ENCODE assay signal across 8 cellular contexts in the genomic region with DNA sequence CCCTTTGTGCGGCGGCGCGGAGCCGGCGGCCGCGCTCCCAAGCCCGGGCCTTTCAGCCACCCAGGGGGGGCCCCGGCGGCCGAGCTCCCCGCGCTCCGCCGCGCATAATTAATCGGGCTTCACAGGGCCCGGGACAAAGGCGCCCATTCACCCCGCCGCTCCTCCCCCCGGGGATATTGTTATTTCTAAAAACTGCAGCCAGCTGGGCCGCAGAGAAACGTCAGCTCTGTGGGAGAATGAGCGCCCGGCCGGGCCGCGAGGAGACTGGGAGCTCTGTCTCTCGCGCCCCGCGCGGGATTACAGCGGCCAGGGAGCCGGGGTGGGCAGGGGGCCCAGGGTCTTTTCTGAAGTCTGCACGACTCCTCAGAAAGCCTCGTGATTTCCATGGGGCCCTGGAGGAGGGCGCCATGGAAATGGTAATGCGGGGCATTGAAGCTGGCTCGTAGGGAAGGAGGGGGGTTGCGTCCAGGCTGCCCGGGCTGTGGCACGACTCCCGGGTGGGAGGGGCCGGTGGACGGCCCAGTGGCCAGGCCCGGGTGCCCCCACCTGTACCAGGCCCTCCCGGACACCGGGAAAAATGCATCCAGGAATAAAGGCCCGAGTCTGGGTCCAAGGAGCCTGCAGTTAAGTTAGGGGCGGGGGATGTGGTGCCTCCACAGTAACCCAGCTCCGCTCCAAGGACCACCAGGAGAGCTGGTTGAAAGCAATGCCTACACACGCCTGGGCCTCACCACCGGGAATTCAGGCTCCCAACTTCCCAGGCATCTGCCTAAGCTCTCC.
DNase-seq lines count a peak whose midpoint lies in the region; TF ChIP-seq lines count a peak whose summit lies in the region.

No MANE protein-coding gene starts in this region.

- TF ChIP-seq CTCF in astrocyte of the cerebellum (IDR thresholded peaks at IDR 0.05; ENCODE audit: low read depth, low read length, missing control alignments) (no peak), prostate gland (IDR thresholded peaks at IDR 0.05) (no peak)

- TF ChIP-seq POLR2A in prostate gland (IDR thresholded peaks at IDR 0.05) = no peak

- no peaks in the 10 kb centered on the region for H3K4me1 Mint-ChIP-seq in activated CD4-positive, alpha-beta T cell treated with anti-CD3 and anti-CD28 coated beads, Interleukin-2, amount 10 ng/mL, durations not matched to agents 24 days and 14 days

- H3K27ac ChIP-seq in prostate gland = peak overlapping the region; percentile 69 to 71

- DNase-seq in ELF-1 (ENCODE audit: low read depth, low spot score) = peak; percentile 84
- DNase-seq in astrocyte of the cerebellum (ENCODE audit: low read depth) = no peak
- DNase-seq in iPS DF 19.7 (ENCODE audit: low read depth, low spot score) = peak; percentile 17
- no peak for DNase-seq in prostate gland (ENCODE audit: low spot score)
- DNase-seq in NCI-H1436 treated with DMSO at 0.1 percent for 48 hours (lab: John Stamatoyannopoulos, UW) = no peak
- DNase-seq in activated CD4-positive, alpha-beta T cell treated with anti-CD3 and anti-CD28 coated beads, Interleukin-2, amount 10 ng/mL, durations not matched to agents 24 days and 14 days = no peak
- no peak for DNase-seq in NCI-H187 treated with DMSO at 0.1 percent for 48 hours (lab: John Stamatoyannopoulos, UW)
- no peak for DNase-seq in T-helper 9 cell

- no peak overlapping the region for H3K4me3 Mint-ChIP-seq in activated CD4-positive, alpha-beta T cell treated with anti-CD3 and anti-CD28 coated beads, Interleukin-2, amount 10 ng/mL, durations not matched to agents 24 days and 14 days

- peaks cover 26% of the 10 kb centered on the region for H3K36me3 Mint-ChIP-seq in activated CD4-positive, alpha-beta T cell treated with anti-CD3 and anti-CD28 coated beads, Interleukin-2, amount 10 ng/mL, durations not matched to agents 24 days and 14 days (ENCODE audit: low read depth)

- no peaks in the 10 kb centered on the region for H3K9me3 ChIP-seq in prostate gland

- H3K36me3 ChIP-seq in prostate gland = no peaks in the 10 kb centered on the region

- intact Hi-C loops in prostate gland (cut with DNase I) = no loop called here
- intact Hi-C loops in activated CD4-positive, alpha-beta T cell treated with anti-CD3 and anti-CD28 coated beads, Interleukin-2, amount 10 ng/mL, durations not matched to agents 24 days and 14 days (cut with micrococcal nuclease) = no loop called here

- in situ Hi-C loops in astrocyte of the cerebellum (cut with HindIII; ENCODE audit: low sequenced_read_pairs) = no loop called here

- H3K27ac Mint-ChIP-seq in activated CD4-positive, alpha-beta T cell treated with anti-CD3 and anti-CD28 coated beads, Interleukin-2, amount 10 ng/mL, durations not matched to agents 24 days and 14 days = no peak overlapping the region

- no peaks in the 10 kb centered on the region for H3K27me3 ChIP-seq in prostate gland (replicated peaks; ENCODE audit: insufficient read depth)

- H3K27me3 Mint-ChIP-seq in activated CD4-positive, alpha-beta T cell treated with anti-CD3 and anti-CD28 coated beads, Interleukin-2, amount 10 ng/mL, durations not matched to agents 24 days and 14 days = peaks cover 5% of the 10 kb centered on the region

- WGBS in prostate gland = 18% methylated on average over 56 of the region's 56 CpGs

- peak overlapping the region; percentile 17 for H3K4me3 ChIP-seq in astrocyte of the cerebellum (ENCODE audit: low read depth, low read length)
- peak overlapping the region; percentile 24 to 33 for H3K4me3 ChIP-seq in prostate gland

- peaks cover 16% of the 10 kb centered on the region for H3K9me3 Mint-ChIP-seq in activated CD4-positive, alpha-beta T cell treated with anti-CD3 and anti-CD28 coated beads, Interleukin-2, amount 10 ng/mL, durations not matched to agents 24 days and 14 days

- H3K4me1 ChIP-seq in prostate gland (replicated peaks) = no peaks in the 10 kb centered on the region

Comparison
In these comparisons a context has a peak if more than half of its experiments do, and no peak if none do; other contexts are left out.
1. DNase-seq: peak in ELF-1 (single experiment) and iPS DF 19.7 (single experiment); none in astrocyte of the cerebellum (single experiment), prostate gland (single experiment), NCI-H1436 treated with DMSO at 0.1 percent for 48 hours (single experiment), activated CD4-positive, alpha-beta T cell treated with anti-CD3 and anti-CD28 coated beads, Interleukin-2, amount 10 ng/mL, durations not matched to agents 24 days and 14 days (single experiment), NCI-H187 treated with DMSO at 0.1 percent for 48 hours (single experiment) and T-helper 9 cell (single experiment).